ENCODE assay signal across 8 cellular contexts in the genomic region with DNA sequence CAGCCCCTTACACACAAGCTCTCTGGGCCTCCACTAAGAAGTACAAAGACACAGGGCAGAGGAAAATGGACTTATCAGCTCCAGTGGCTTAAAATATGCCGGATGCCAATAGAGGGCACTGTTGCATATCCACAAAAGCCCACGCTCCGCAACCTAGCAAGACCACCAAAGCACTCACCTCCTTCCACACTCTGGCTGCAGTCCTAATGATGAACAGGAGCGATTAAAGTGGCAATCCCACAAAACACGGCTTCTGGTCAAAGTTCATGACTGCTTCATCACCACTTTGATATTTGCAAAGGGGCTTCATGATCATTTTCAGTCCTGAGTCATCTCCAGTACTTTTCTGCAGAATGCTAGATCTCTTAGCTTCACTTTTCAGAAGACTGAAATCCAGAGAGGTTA.
DNase-seq lines count a peak whose midpoint lies in the region; ATAC-seq lines count a peak whose summit lies in the region.

No MANE protein-coding gene starts in this region.

- no peak for DNase-seq in activated T-cell treated with anti-CD3 and anti-CD28 coated beads, Interleukin-2, amount 50 U/mL, for 24 hours
- DNase-seq in activated T-cell treated with anti-CD3 and anti-CD28 coated beads for 4 hours, result no peak
- DNase-seq in NCI-H526 (lab: John Stamatoyannopoulos, UW), result peak; percentile 1 to 33
- no peak for DNase-seq in central memory CD8-positive, alpha-beta T cell (ENCODE audit: low spot score in 2 of 2)
- DNase-seq in memory B cell (ENCODE audit: low spot score in 2 of 2), result no peak
- no peak for DNase-seq in MG63
- no peak for DNase-seq in ureter (ENCODE audit: low spot score)

- H3K27ac Mint-ChIP-seq in activated T-cell treated with anti-CD3 and anti-CD28 coated beads, Interleukin-2, amount 50 U/mL, for 24 hours, result peak overlapping the region; percentile 82
- H3K27ac Mint-ChIP-seq in central memory CD8-positive, alpha-beta T cell (ENCODE audit: low read depth), result peak overlapping the region; percentile 97
- H3K27ac Mint-ChIP-seq in memory B cell, result peak overlapping the region; percentile 93

- no peak overlapping the region for H3K4me3 ChIP-seq in MG63

- peaks cover 93% of the 10 kb centered on the region for H3K4me1 Mint-ChIP-seq in activated T-cell treated with anti-CD3 and anti-CD28 coated beads, Interleukin-2, amount 50 U/mL, for 24 hours (ENCODE audit: low read depth)
- peaks cover 85% of the 10 kb centered on the region for H3K4me1 Mint-ChIP-seq in central memory CD8-positive, alpha-beta T cell
- H3K4me1 Mint-ChIP-seq in memory B cell, result peaks cover 53% of the 10 kb centered on the region

- peaks cover 5% of the 10 kb centered on the region for H3K36me3 Mint-ChIP-seq in activated T-cell treated with anti-CD3 and anti-CD28 coated beads, Interleukin-2, amount 50 U/mL, for 24 hours (ENCODE audit: low read depth)
- peaks cover 10% of the 10 kb centered on the region for H3K36me3 Mint-ChIP-seq in central memory CD8-positive, alpha-beta T cell (ENCODE audit: insufficient read depth)
- H3K36me3 Mint-ChIP-seq in memory B cell, result peaks cover 2% of the 10 kb centered on the region

- H3K4me3 Mint-ChIP-seq in activated T-cell treated with anti-CD3 and anti-CD28 coated beads, Interleukin-2, amount 50 U/mL, for 24 hours, result peak overlapping the region; percentile 20
- H3K4me3 Mint-ChIP-seq in central memory CD8-positive, alpha-beta T cell, result peak overlapping the region; percentile 23
- peak overlapping the region; percentile 49 for H3K4me3 Mint-ChIP-seq in memory B cell

- no peaks in the 10 kb centered on the region for H3K36me3 ChIP-seq in MG63

- no peaks in the 10 kb centered on the region for H3K27me3 Mint-ChIP-seq in activated T-cell treated with anti-CD3 and anti-CD28 coated beads, Interleukin-2, amount 50 U/mL, for 24 hours
- no peaks in the 10 kb centered on the region for H3K27me3 Mint-ChIP-seq in central memory CD8-positive, alpha-beta T cell
- H3K27me3 Mint-ChIP-seq in memory B cell, result no peaks in the 10 kb centered on the region

- no peaks in the 10 kb centered on the region for H3K9me3 ChIP-seq in MG63

- no peaks in the 10 kb centered on the region for H3K27me3 ChIP-seq in MG63

- H3K9me3 Mint-ChIP-seq in activated T-cell treated with anti-CD3 and anti-CD28 coated beads, Interleukin-2, amount 50 U/mL, for 24 hours, result peaks cover 10% of the 10 kb centered on the region
- H3K9me3 Mint-ChIP-seq in central memory CD8-positive, alpha-beta T cell, result no peaks in the 10 kb centered on the region
- peaks cover 4% of the 10 kb centered on the region for H3K9me3 Mint-ChIP-seq in memory B cell

- no peak for ATAC-seq in central memory CD8-positive, alpha-beta T cell (replicated peaks; ENCODE audit: extremely low read depth, poor library complexity, severe bottlenecking)
- no peak for ATAC-seq in memory B cell (ENCODE audit: low read depth)
- no peak for ATAC-seq in HG03469 (IDR thresholded peaks at IDR 0.05; ENCODE audit: unreplicated experiment)

Comparison
In these comparisons a context has a peak if more than half of its experiments do, and no peak if none do; other contexts are left out.
1. DNase-seq: peak in NCI-H526 (2 of 2); none in activated T-cell treated with anti-CD3 and anti-CD28 coated beads, Interleukin-2, amount 50 U/mL, for 24 hours (single experiment), activated T-cell treated with anti-CD3 and anti-CD28 coated beads for 4 hours (single experiment), central memory CD8-positive, alpha-beta T cell (0 of 2), memory B cell (0 of 2), MG63 (single experiment) and ureter (single experiment).
2. Peak in every context shown above with its lines, with median percentiles within 50 percentile points of each other: H3K27ac Mint-ChIP-seq and H3K4me3 Mint-ChIP-seq.